ENCODE assay signal across 8 cellular contexts in the genomic region with DNA sequence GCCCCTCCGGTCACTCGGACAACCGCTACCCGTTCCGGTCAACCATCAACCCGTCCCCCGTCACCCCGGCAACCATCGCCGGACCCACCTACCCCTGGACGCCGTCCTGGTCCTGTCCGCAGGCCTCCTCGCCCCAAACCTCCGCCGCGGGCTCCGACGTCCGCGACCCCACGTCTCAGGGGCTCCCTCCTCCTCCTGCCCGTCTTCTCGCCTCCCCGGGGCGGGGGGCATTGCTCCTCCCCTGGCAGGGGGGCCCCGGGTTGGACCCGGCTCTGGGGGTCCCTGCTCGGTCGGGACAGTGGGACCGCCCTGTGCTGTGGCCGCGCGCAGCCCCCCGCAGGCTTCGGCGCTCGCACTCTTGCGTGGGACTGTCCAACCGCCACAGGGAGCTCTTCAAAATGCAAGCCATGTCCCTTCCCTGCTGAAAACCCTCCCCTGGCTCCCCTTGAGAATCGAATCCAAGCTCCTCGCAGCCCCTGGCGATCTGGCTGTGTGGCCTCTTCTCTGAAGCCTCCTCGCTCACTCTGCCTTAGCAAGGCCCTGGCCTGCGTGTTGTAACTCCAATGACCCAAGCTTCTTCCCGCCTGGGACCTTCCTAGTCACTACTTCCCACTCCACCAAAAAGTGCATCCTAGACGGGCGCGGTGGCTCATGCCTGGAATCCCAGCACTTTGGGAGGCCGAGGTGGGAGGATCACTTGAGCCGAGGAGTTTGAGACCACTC. TPM values are rescaled to one million over a fixed set of nuclear protein-coding genes. Genes with fewer than 3 reads are reported as not detected.
DNase-seq lines count a peak whose midpoint lies in the region; TF ChIP-seq lines count a peak whose summit lies in the region.

No MANE protein-coding gene starts in this region.

- no peaks in the 10 kb centered on the region for H3K9me3 ChIP-seq in stomach

- intact Hi-C loops in activated T-helper 2 cell treated with anti-CD3 and anti-CD28 coated beads, Interferon-gamma antibody, Interleukin-2, Interleukin-4, amounts not matched to agents 10 μg/mL and 5 μg/mL and 100 μg/mL, durations not matched to agents 14 hours and 24 hours and 36 hours (cut with micrococcal nuclease) = no loop called here
- intact Hi-C loops in stomach (cut with DNase I; ENCODE audit: low total_unique reads) = no loop called here

- TF ChIP-seq EP300 in stomach (IDR thresholded peaks at IDR 0.05) = no peak

- DNase-seq in T-helper 1 cell (no peak), stomach (no peak), NCI-H2029 (lab: John Stamatoyannopoulos, UW) (no peak), DMS153 treated with DMSO at 0.1 percent for 48 hours (lab: John Stamatoyannopoulos, UW; ENCODE audit: unreplicated experiment) (no peak)
- DNase-seq in activated T-helper 2 cell treated with anti-CD3 and anti-CD28 coated beads, Interferon-gamma antibody, Interleukin-2, Interleukin-4, amounts not matched to agents 10 μg/mL and 5 μg/mL and 100 μg/mL, durations not matched to agents 14 hours and 24 hours and 36 hours (ENCODE audit: low spot score) = no peak
- no peak for DNase-seq in activated effector memory CD4-positive, alpha-beta T cell treated with anti-CD3 and anti-CD28 coated beads, Interleukin-2, amount 50 U/mL, for 16 hours

- H3K4me1 ChIP-seq in stomach = peaks cover 8 to 19% (median 17%) of the 10 kb centered on the region in 4 donors

- H3K36me3 Mint-ChIP-seq in T-helper 1 cell treated with Interleukin-12 subunit alpha and Interleukin-12 subunit beta and Interleukin-4 antibody, amounts not matched to agents 30 μg/mL and 1 μg/mL, for 36 hours (ENCODE audit: low read depth) = no peaks in the 10 kb centered on the region
- no peaks in the 10 kb centered on the region for H3K36me3 Mint-ChIP-seq in activated T-helper 2 cell treated with anti-CD3 and anti-CD28 coated beads, Interferon-gamma antibody, Interleukin-2, Interleukin-4, amounts not matched to agents 10 μg/mL and 5 μg/mL and 100 μg/mL, durations not matched to agents 14 hours and 24 hours and 36 hours (ENCODE audit: low read depth)

- no peak for TF ChIP-seq POLR2A in stomach (IDR thresholded peaks at IDR 0.05)

- peak overlapping the region; percentile 67 for H3K4me3 Mint-ChIP-seq in T-helper 1 cell treated with Interleukin-12 subunit alpha and Interleukin-12 subunit beta and Interleukin-4 antibody, amounts not matched to agents 30 μg/mL and 1 μg/mL, for 36 hours
- peak overlapping the region; percentile 75 for H3K4me3 Mint-ChIP-seq in activated T-helper 2 cell treated with anti-CD3 and anti-CD28 coated beads, Interferon-gamma antibody, Interleukin-2, Interleukin-4, amounts not matched to agents 10 μg/mL and 5 μg/mL and 100 μg/mL, durations not matched to agents 14 hours and 24 hours and 36 hours (ENCODE audit: low read depth)

- H3K36me3 ChIP-seq in stomach = no peaks in the 10 kb centered on the region

- H3K27ac ChIP-seq in stomach = peak overlapping the region; percentile 28 to 77 (median 59)

- H3K4me1 Mint-ChIP-seq in T-helper 1 cell treated with Interleukin-12 subunit alpha and Interleukin-12 subunit beta and Interleukin-4 antibody, amounts not matched to agents 30 μg/mL and 1 μg/mL, for 36 hours (ENCODE audit: low read depth) = peaks cover 11% of the 10 kb centered on the region
- H3K4me1 Mint-ChIP-seq in activated T-helper 2 cell treated with anti-CD3 and anti-CD28 coated beads, Interferon-gamma antibody, Interleukin-2, Interleukin-4, amounts not matched to agents 10 μg/mL and 5 μg/mL and 100 μg/mL, durations not matched to agents 14 hours and 24 hours and 36 hours (ENCODE audit: low read depth) = peaks cover 9% of the 10 kb centered on the region

- no peak overlapping the region for H3K27ac Mint-ChIP-seq in T-helper 1 cell treated with Interleukin-12 subunit alpha and Interleukin-12 subunit beta and Interleukin-4 antibody, amounts not matched to agents 30 μg/mL and 1 μg/mL, for 36 hours
- no peak overlapping the region for H3K27ac Mint-ChIP-seq in activated T-helper 2 cell treated with anti-CD3 and anti-CD28 coated beads, Interferon-gamma antibody, Interleukin-2, Interleukin-4, amounts not matched to agents 10 μg/mL and 5 μg/mL and 100 μg/mL, durations not matched to agents 14 hours and 24 hours and 36 hours

- peaks cover 14% of the 10 kb centered on the region for H3K27me3 Mint-ChIP-seq in T-helper 1 cell treated with Interleukin-12 subunit alpha and Interleukin-12 subunit beta and Interleukin-4 antibody, amounts not matched to agents 30 μg/mL and 1 μg/mL, for 36 hours (ENCODE audit: low read depth)
- peaks cover 20% of the 10 kb centered on the region for H3K27me3 Mint-ChIP-seq in activated T-helper 2 cell treated with anti-CD3 and anti-CD28 coated beads, Interferon-gamma antibody, Interleukin-2, Interleukin-4, amounts not matched to agents 10 μg/mL and 5 μg/mL and 100 μg/mL, durations not matched to agents 14 hours and 24 hours and 36 hours (ENCODE audit: low read depth)

- no peaks in the 10 kb centered on the region for H3K9me3 Mint-ChIP-seq in T-helper 1 cell treated with Interleukin-12 subunit alpha and Interleukin-12 subunit beta and Interleukin-4 antibody, amounts not matched to agents 30 μg/mL and 1 μg/mL, for 36 hours
- no peaks in the 10 kb centered on the region for H3K9me3 Mint-ChIP-seq in activated T-helper 2 cell treated with anti-CD3 and anti-CD28 coated beads, Interferon-gamma antibody, Interleukin-2, Interleukin-4, amounts not matched to agents 10 μg/mL and 5 μg/mL and 100 μg/mL, durations not matched to agents 14 hours and 24 hours and 36 hours

- TF ChIP-seq CTCF in stomach (IDR thresholded peaks at IDR 0.05) = no peak

- H3K4me3 ChIP-seq in iPS-11a (ENCODE audit: low read depth, low read length) = peak overlapping the region; percentile 61
- H3K4me3 ChIP-seq in stomach = peak overlapping the region; percentile 57 to 67 (median 58)

- 11 to 28% (median 15%) methylated on average over 28 to 51 of the region's 51 CpGs for WGBS in stomach, 5 donors

- peaks cover 0 to 21% (median 6%) of the 10 kb centered on the region in 3 donors for H3K27me3 ChIP-seq in stomach

RNA-seq across cellular contexts. Expression of gene EPHX3, which starts 8.4 kb away (rescaled TPM):
- total RNA-seq in activated T-helper 2 cell treated with anti-CD3 and anti-CD28 coated beads, Interferon-gamma antibody, Interleukin-2, Interleukin-4, amounts not matched to agents 10 μg/mL and 5 μg/mL and 100 μg/mL, durations not matched to agents 14 hours and 24 hours and 36 hours = 0.16 TPM in 1 of 2 replicates, not detected in the other
- 1 to 10 TPM in 2 of 5 donors, not detected in 3; 1.1 to 4.2 TPM for total RNA-seq in stomach
- 10 to 100 TPM in 1 of 3 donors, under 1 TPM in 1, not detected in 1; 0.31 to 12.8 TPM for polyA plus RNA-seq in stomach

RNA-seq across cellular contexts. Expression of gene NOTCH3, which starts 23.0 kb away (rescaled TPM):
- not detected in 2 replicates for total RNA-seq in activated T-helper 2 cell treated with anti-CD3 and anti-CD28 coated beads, Interferon-gamma antibody, Interleukin-2, Interleukin-4, amounts not matched to agents 10 μg/mL and 5 μg/mL and 100 μg/mL, durations not matched to agents 14 hours and 24 hours and 36 hours
- 10 to 100 TPM; 22.5 to 54.5 (median 24.4) TPM for total RNA-seq in stomach
- polyA plus RNA-seq in stomach = 10 to 100 TPM in 1 of 3 donors, 1 to 10 TPM in 2; 1.2 to 12.6 (median 2.2) TPM

Comparison
In these comparisons a context has a peak if more than half of its experiments do, and no peak if none do; other contexts are left out.
1. RNA of gene NOTCH3, which starts 23.0 kb away (total RNA-seq): 22.5 to 54.5 TPM in stomach; not detected in activated T-helper 2 cell treated with anti-CD3 and anti-CD28 coated beads, Interferon-gamma antibody, Interleukin-2, Interleukin-4, amounts not matched to agents 10 μg/mL and 5 μg/mL and 100 μg/mL, durations not matched to agents 14 hours and 24 hours and 36 hours; every median in the first group is over 10 times any median in the second.